In genomic region chr7:19397917-19398316, GRCh38 we compare ENCODE assay signal across 10 cellular contexts.
DNase-seq lines count a peak whose midpoint lies in the region; ATAC-seq and TF ChIP-seq lines count a peak whose summit lies in the region.
"Had no signal": no experiment of that assay in that cellular context is flagged by ENCODE, and none has a peak within 500 bp of the region (broad histone marks: within the 10 kb centered on the region; RNA-seq: fewer than 3 reads in every experiment).

No MANE protein-coding gene starts in this region.

- 39 to 60% methylated on average over 4 of the region's 4 CpGs for WGBS in esophagus squamous epithelium, 2 donors
- WGBS in tibial nerve, 2 donors: 53 to 61% methylated on average over 4 of the region's 4 CpGs

- no peak overlapping the region for H3K27ac ChIP-seq in esophagus squamous epithelium
- H3K27ac ChIP-seq in tibial nerve: no peak overlapping the region
- H3K27ac ChIP-seq: skin epidermis had no signal

- no peaks in the 10 kb centered on the region for H3K36me3 ChIP-seq in esophagus squamous epithelium
- no peaks in the 10 kb centered on the region for H3K36me3 ChIP-seq in tibial nerve

- ATAC-seq in GM18873 (IDR thresholded peaks at IDR 0.05; ENCODE audit: low FRiP score, unreplicated experiment) (peak; percentile 76), HG02759 (IDR thresholded peaks at IDR 0.05; ENCODE audit: unreplicated experiment) (peak; percentile 89)

- no peak for TF ChIP-seq CTCF in esophagus squamous epithelium (IDR thresholded peaks at IDR 0.05)
- TF ChIP-seq CTCF in tibial nerve (IDR thresholded peaks at IDR 0.05): no peak

- peak; percentile 78 for DNase-seq in M059J (ENCODE audit: low read depth)
- DNase-seq in immature natural killer cell: peak; percentile 19 to 26 (median 22)
- DNase-seq in esophagus squamous epithelium (lab: John Stamatoyannopoulos, UW): no peak
- DNase-seq in NCI-H524 (lab: John Stamatoyannopoulos, UW): no peak
- no peak for DNase-seq in AG08396 (ENCODE audit: low spot score)
- no peak for DNase-seq in tibial nerve (ENCODE audit: low spot score in 2 of 2)
- DNase-seq: GF-D8 had no signal

- H3K9me3 ChIP-seq in esophagus squamous epithelium (no peaks in the 10 kb centered on the region), tibial nerve (no peaks in the 10 kb centered on the region)

- H3K4me3 ChIP-seq in esophagus squamous epithelium (no peak overlapping the region), tibial nerve (no peak overlapping the region)
- H3K4me3 ChIP-seq: skin epidermis had no signal

- H3K27me3 ChIP-seq in esophagus squamous epithelium (no peaks in the 10 kb centered on the region), tibial nerve (no peaks in the 10 kb centered on the region)

- H3K27me3 Mint-ChIP-seq in immature natural killer cell (ENCODE audit: low read depth in 3 of 3): peaks cover 0 to 3% (median 0%) of the 10 kb centered on the region in 3 donors

- TF ChIP-seq EP300 in tibial nerve (IDR thresholded peaks at IDR 0.05): no peak

- H3K27ac Mint-ChIP-seq in immature natural killer cell: peak overlapping the region; percentile 4 to 77 (median 63)

- intact Hi-C loops in esophagus squamous epithelium (cut with DNase I): no loop called here

- H3K4me3 Mint-ChIP-seq in immature natural killer cell: peak overlapping the region; percentile 44 to 74 (median 69)

- H3K36me3 Mint-ChIP-seq in immature natural killer cell: no peaks in the 10 kb centered on the region

- TF ChIP-seq POLR2A in esophagus squamous epithelium (IDR thresholded peaks at IDR 0.05): no peak
- TF ChIP-seq POLR2A in tibial nerve (IDR thresholded peaks at IDR 0.05): no peak

- H3K4me1 ChIP-seq in esophagus squamous epithelium (no peaks in the 10 kb centered on the region), tibial nerve (no peaks in the 10 kb centered on the region)

- H3K9me3 Mint-ChIP-seq in immature natural killer cell: no peaks in the 10 kb centered on the region

- peaks cover 20% of the 10 kb centered on the region in 2 donors for H3K4me1 Mint-ChIP-seq in immature natural killer cell

Comparison
In these comparisons a context has a peak if more than half of its experiments do, and no peak if none do; other contexts are left out.
1. DNase-seq: peak in M059J (single experiment) and immature natural killer cell (3 of 3); none in esophagus squamous epithelium (single experiment), NCI-H524 (0 of 2), AG08396 (single experiment) and tibial nerve (0 of 2).